ENCODE assay signal across 27 cellular contexts in genomic region chr2:8300905-8301304, GRCh38.
DNase-seq lines count a peak whose midpoint lies in the region; ATAC-seq, FAIRE-seq and TF ChIP-seq lines count a peak whose summit lies in the region.
"Had no signal": no experiment of that assay in that cellular context is flagged by ENCODE, and none has a peak within 500 bp of the region (broad histone marks: within the 10 kb centered on the region; RNA-seq: fewer than 3 reads in every experiment).

No MANE protein-coding gene starts in this region.

- TF ChIP-seq POLR2A in vagina (IDR thresholded peaks at IDR 0.05), result no peak

- H3K4me1 ChIP-seq in Loucy (ENCODE audit: insufficient read depth, low read length, poor library complexity, severe bottlenecking) (peaks cover 70% of the 10 kb centered on the region), colonic mucosa (no peaks in the 10 kb centered on the region), vagina (peaks cover 37% of the 10 kb centered on the region), kidney (ENCODE audit: control insufficient read depth in 1 of 2, insufficient read depth in 1 of 2, low read depth in 1 of 2, low read length in 2 of 2) (no peaks in the 10 kb centered on the region)
- H3K4me1 ChIP-seq: breast epithelium, pancreas had no signal

- H3K27ac Mint-ChIP-seq in activated CD8-positive, alpha-beta T cell treated with anti-CD3 and anti-CD28 coated beads, Interleukin-2, amount 10 ng/mL, durations not matched to agents 7 days and 5 days, result peak overlapping the region; percentile 89
- no peak overlapping the region for H3K27ac Mint-ChIP-seq in activated CD8-positive, alpha-beta T cell treated with anti-CD3 and anti-CD28 coated beads for 36 hours
- H3K27ac Mint-ChIP-seq: IgD-negative memory B cell had no signal

- H3K9me2 ChIP-seq in Loucy (replicated peaks; ENCODE audit: low read depth, low read length), result no peaks in the 10 kb centered on the region

- POLR2A ChIA-PET in activated CD8-positive, alpha-beta T cell treated with anti-CD3 and anti-CD28 coated beads, Interleukin-2, amount 10 ng/mL, durations not matched to agents 7 days and 5 days (lab: Charles Lee), result interaction anchor here (1.0 to 2.1 kb wide), 3 partner anchors 9 to 381 kb away, joined by 3 to 6 read pairs (median 3); partner anchors contain the start of gene ID2
- POLR2A ChIA-PET in activated CD8-positive, alpha-beta T cell treated with anti-CD3 and anti-CD28 coated beads for 36 hours (lab: Charles Lee), result interaction anchor here (1.1 to 1.3 kb wide), 2 partner anchors 12 to 61 kb away, joined by 3 read pairs; no protein-coding TSS in a partner anchor

- intact Hi-C loops in activated CD8-positive, alpha-beta T cell treated with anti-CD3 and anti-CD28 coated beads for 36 hours (cut with micrococcal nuclease), result loop anchor here (10.0 kb wide), 3 partner anchors 184 to 384 kb away; partner anchors contain the start of gene ID2
- intact Hi-C loops in colonic mucosa (cut with DNase I), result no loop called here
- intact Hi-C loops in vagina (cut with DNase I), result no loop called here
- intact Hi-C loops in kidney (cut with DNase I), result no loop called here

- no peak overlapping the region for H2AFZ ChIP-seq in Loucy (ENCODE audit: low read length)

- H3K36me3 ChIP-seq in Loucy (ENCODE audit: insufficient read depth, low read length), result no peaks in the 10 kb centered on the region
- H3K36me3 ChIP-seq in colonic mucosa, result no peaks in the 10 kb centered on the region
- H3K36me3 ChIP-seq in vagina, result no peaks in the 10 kb centered on the region
- H3K36me3 ChIP-seq in kidney (ENCODE audit: control insufficient read depth in 1 of 2, insufficient read depth in 2 of 2, low read length in 2 of 2), result no peaks in the 10 kb centered on the region
- H3K36me3 ChIP-seq: breast epithelium, pancreas, tibial nerve had no signal

- H3K4me3 ChIP-seq in Loucy (ENCODE audit: low read length, poor library complexity, severe bottlenecking) (no peak overlapping the region), colonic mucosa (no peak overlapping the region), vagina (no peak overlapping the region), kidney (ENCODE audit: low read length in 2 of 2) (no peak overlapping the region)
- H3K4me3 ChIP-seq: breast epithelium, pancreas, tibial nerve had no signal

- peaks cover 8% of the 10 kb centered on the region for H3K9me3 Mint-ChIP-seq in activated CD8-positive, alpha-beta T cell treated with anti-CD3 and anti-CD28 coated beads, Interleukin-2, amount 10 ng/mL, durations not matched to agents 7 days and 5 days (ENCODE audit: insufficient read depth)
- H3K9me3 Mint-ChIP-seq in activated CD8-positive, alpha-beta T cell treated with anti-CD3 and anti-CD28 coated beads for 36 hours, result peaks cover 19% of the 10 kb centered on the region

- no peaks in the 10 kb centered on the region for H3K27me3 Mint-ChIP-seq in activated CD8-positive, alpha-beta T cell treated with anti-CD3 and anti-CD28 coated beads, Interleukin-2, amount 10 ng/mL, durations not matched to agents 7 days and 5 days (ENCODE audit: low read depth)
- H3K27me3 Mint-ChIP-seq in activated CD8-positive, alpha-beta T cell treated with anti-CD3 and anti-CD28 coated beads for 36 hours, result peaks cover 5% of the 10 kb centered on the region
- H3K27me3 Mint-ChIP-seq: naive thymus-derived CD4-positive, alpha-beta T cell had no signal

- no peaks in the 10 kb centered on the region for H4K20me1 ChIP-seq in Loucy (ENCODE audit: insufficient read depth, low read length, poor library complexity, severe bottlenecking)

- no peaks in the 10 kb centered on the region for H3K79me2 ChIP-seq in Loucy (ENCODE audit: insufficient read depth, low read length)

- peak overlapping the region; percentile 38 for H3K4me2 ChIP-seq in Loucy (ENCODE audit: low read depth, low read length, poor library complexity, severe bottlenecking)

- no peaks in the 10 kb centered on the region for H3K27me3 ChIP-seq in Loucy (ENCODE audit: insufficient read depth, low read length, poor library complexity, severe bottlenecking)
- no peaks in the 10 kb centered on the region for H3K27me3 ChIP-seq in colonic mucosa
- no peaks in the 10 kb centered on the region for H3K27me3 ChIP-seq in vagina
- H3K27me3 ChIP-seq: breast epithelium, pancreas, tibial nerve had no signal

- H3K4me1 Mint-ChIP-seq in activated CD8-positive, alpha-beta T cell treated with anti-CD3 and anti-CD28 coated beads, Interleukin-2, amount 10 ng/mL, durations not matched to agents 7 days and 5 days (ENCODE audit: low read depth), result peaks cover 84% of the 10 kb centered on the region
- H3K4me1 Mint-ChIP-seq in activated CD8-positive, alpha-beta T cell treated with anti-CD3 and anti-CD28 coated beads for 36 hours (ENCODE audit: low read depth), result peaks cover 70% of the 10 kb centered on the region

- no peak overlapping the region for H3K4me3 Mint-ChIP-seq in activated CD8-positive, alpha-beta T cell treated with anti-CD3 and anti-CD28 coated beads, Interleukin-2, amount 10 ng/mL, durations not matched to agents 7 days and 5 days
- no peak overlapping the region for H3K4me3 Mint-ChIP-seq in activated CD8-positive, alpha-beta T cell treated with anti-CD3 and anti-CD28 coated beads for 36 hours
- H3K4me3 Mint-ChIP-seq: stimulated activated naive CD8-positive, alpha-beta T cell treated with anti-CD3 and anti-CD28 coated beads, Interleukin-15, Interleukin-2, amounts not matched to agents 100 ng/mL and 50 ng/mL, for 24 hours had no signal

- no peak overlapping the region for H3K27ac ChIP-seq in colonic mucosa
- no peak overlapping the region for H3K27ac ChIP-seq in vagina
- H3K27ac ChIP-seq in kidney (ENCODE audit: low read depth in 2 of 2, low read length in 2 of 2), result no peak overlapping the region
- H3K27ac ChIP-seq: breast epithelium, pancreas, tibial nerve had no signal

- ATAC-seq in activated CD8-positive, alpha-beta T cell treated with anti-CD3 and anti-CD28 coated beads, Interleukin-2, amount 10 ng/mL, durations not matched to agents 7 days and 5 days, result no peak
- ATAC-seq in activated CD8-positive, alpha-beta T cell treated with anti-CD3 and anti-CD28 coated beads for 36 hours, result no peak
- ATAC-seq: left colon; naive thymus-derived CD4-positive, alpha-beta T cell; pancreas; right cardiac atrium; Right ventricle myocardium inferior had no signal

- peaks cover 60% of the 10 kb centered on the region for H3K36me3 Mint-ChIP-seq in activated CD8-positive, alpha-beta T cell treated with anti-CD3 and anti-CD28 coated beads, Interleukin-2, amount 10 ng/mL, durations not matched to agents 7 days and 5 days (ENCODE audit: low read depth)
- peaks cover 4% of the 10 kb centered on the region for H3K36me3 Mint-ChIP-seq in activated CD8-positive, alpha-beta T cell treated with anti-CD3 and anti-CD28 coated beads for 36 hours (ENCODE audit: low read depth)

- peaks cover 11% of the 10 kb centered on the region for H3F3A ChIP-seq in Loucy (ENCODE audit: low read depth)

- TF ChIP-seq CTCF in activated CD8-positive, alpha-beta T cell treated with anti-CD3 and anti-CD28 coated beads for 36 hours (IDR thresholded peaks at IDR 0.05), result no peak
- TF ChIP-seq CTCF in Loucy (conservative IDR thresholded peaks at IDR 0.05; ENCODE audit: low read length), result no peak
- no peak for TF ChIP-seq CTCF in colonic mucosa (IDR thresholded peaks at IDR 0.05)
- no peak for TF ChIP-seq CTCF in vagina (IDR thresholded peaks at IDR 0.05)
- TF ChIP-seq CTCF in kidney (IDR thresholded peaks at IDR 0.05; ENCODE audit: borderline replicate concordance, extremely low read depth, insufficient read depth), result no peak

- H3K9ac ChIP-seq in Loucy (ENCODE audit: low read depth, low read length, poor library complexity, severe bottlenecking) (peak overlapping the region; percentile 24), colonic mucosa (ENCODE audit: low read depth in 2 of 2, low read length in 2 of 2) (no peak overlapping the region), kidney (ENCODE audit: low read length in 2 of 2) (no peak overlapping the region)

- CTCF ChIA-PET in activated CD8-positive, alpha-beta T cell treated with anti-CD3 and anti-CD28 coated beads, Interleukin-2, amount 10 ng/mL, durations not matched to agents 7 days and 5 days (lab: Charles Lee), result interaction anchor here (0.8 to 2.5 kb wide), 2 partner anchors 12 to 243 kb away, joined by 3 to 13 read pairs; no protein-coding TSS in a partner anchor
- CTCF ChIA-PET in activated CD8-positive, alpha-beta T cell treated with anti-CD3 and anti-CD28 coated beads for 36 hours (lab: Charles Lee), result interaction anchor here (1.1 kb wide), 1 partner anchor 26 kb away, joined by 3 read pairs; no protein-coding TSS in a partner anchor

- no peak for DNase-seq in activated CD8-positive, alpha-beta T cell treated with anti-CD3 and anti-CD28 coated beads, Interleukin-2, amount 10 ng/mL, durations not matched to agents 7 days and 5 days
- DNase-seq in activated CD8-positive, alpha-beta T cell treated with anti-CD3 and anti-CD28 coated beads for 36 hours, result no peak
- DNase-seq in colonic mucosa (peak; percentile 9), vagina (ENCODE audit: extremely low spot score in 2 of 2) (peak; percentile 72 to 82), kidney (no peak), NCI-H1694 treated with DMSO at 0.1 percent for 48 hours (lab: John Stamatoyannopoulos, UW) (no peak), HPDE6-E6E7 (ENCODE audit: extremely low spot score) (no peak)
- DNase-seq: activated gamma-delta T cell treated with Interleukin-2 at 50 U/mL for 16 hours; activated T-cell treated with anti-CD3 and anti-CD28 coated beads for 4 hours; amniotic stem cell; cortex of kidney; left colon; naive thymus-derived CD4-positive, alpha-beta T cell; NCI-H187 treated with DMSO at 0.1 percent for 48 hours; NCI-H2227 treated with DMSO at 0.1 percent for 48 hours; NCI-H774; OCI-M1; pancreas; right cardiac atrium; stimulated activated CD4-positive, alpha-beta T cell treated with anti-CD3 and anti-CD28 coated beads, Interleukin-4, amount 100 ng/mL, for 4 hours had no signal

- H3K9me3 ChIP-seq in Loucy (ENCODE audit: insufficient read depth, low read depth, low read length), result peaks cover 12% of the 10 kb centered on the region; the same call in 1 of the 2 replicates
- H3K9me3 ChIP-seq in colonic mucosa, result no peaks in the 10 kb centered on the region
- no peaks in the 10 kb centered on the region for H3K9me3 ChIP-seq in vagina
- no peaks in the 10 kb centered on the region for H3K9me3 ChIP-seq in kidney (ENCODE audit: control insufficient read depth in 1 of 2, low read length in 2 of 2)
- H3K9me3 ChIP-seq: breast epithelium, pancreas, tibial nerve had no signal

- no peak for FAIRE-seq in kidney (lab: Jason Lieb, UNC)
- FAIRE-seq: H54, pancreas had no signal

Comparison
In these comparisons a context has a peak if more than half of its experiments do, and no peak if none do; other contexts are left out.
1. DNase-seq: peak in colonic mucosa (single experiment) and vagina (2 of 2); none in activated CD8-positive, alpha-beta T cell treated with anti-CD3 and anti-CD28 coated beads, Interleukin-2, amount 10 ng/mL, durations not matched to agents 7 days and 5 days (single experiment), activated CD8-positive, alpha-beta T cell treated with anti-CD3 and anti-CD28 coated beads for 36 hours (single experiment), kidney (single experiment), NCI-H1694 treated with DMSO at 0.1 percent for 48 hours (single experiment) and HPDE6-E6E7 (single experiment).